10 cellular contexts compared by ENCODE assay signal in genomic region chr7:14834456-14834855, GRCh38.
DNase-seq lines count a peak whose midpoint lies in the region; ATAC-seq and TF ChIP-seq lines count a peak whose summit lies in the region.
"Had no signal": no experiment of that assay in that cellular context is flagged by ENCODE, and none has a peak within 500 bp of the region (broad histone marks: within the 10 kb centered on the region; RNA-seq: fewer than 3 reads in every experiment).

No MANE protein-coding gene starts in this region.

- H3K27me3 ChIP-seq in mesenchymal stem cell (ENCODE audit: control insufficient read depth in 1 of 2, insufficient read depth in 1 of 2, low read length in 2 of 2), result no peaks in the 10 kb centered on the region

- H3K18ac ChIP-seq in mesenchymal stem cell (ENCODE audit: low read depth in 1 of 2, low read length in 2 of 2), result no peak overlapping the region

- H3K79me1 ChIP-seq in mesenchymal stem cell (replicated peaks; ENCODE audit: low read length, poor library complexity, severe bottlenecking), result no peaks in the 10 kb centered on the region

- no peak overlapping the region for H3K23ac ChIP-seq in mesenchymal stem cell (ENCODE audit: low read length in 2 of 2)

- H2BK15ac ChIP-seq in mesenchymal stem cell (ENCODE audit: low read depth, poor library complexity, severe bottlenecking), result no peak overlapping the region

- BruUV-seq in Calu3 (replicated peaks; lab: Mats Ljungman, UMichigan), result no TSS peak

- peak overlapping the region; percentile 70 for H3K9ac ChIP-seq in mesenchymal stem cell (ENCODE audit: low read length)

- H3K4me3 Mint-ChIP-seq in Calu3 (ENCODE audit: low read depth, unreplicated experiment), result no peak overlapping the region
- H3K4me3 Mint-ChIP-seq: activated CD4-positive, alpha-beta T cell treated with anti-CD3 and anti-CD28 coated beads, Interleukin-2, amount 10 ng/mL, durations not matched to agents 24 days and 14 days had no signal

- DNase-seq in mesenchymal stem cell, result no peak
- DNase-seq in posterior vena cava (ENCODE audit: low spot score), result no peak
- no peak for DNase-seq in Calu3
- DNase-seq in AML-193 (lab: John Stamatoyannopoulos, UW), result no peak
- DNase-seq: activated CD4-positive, alpha-beta T cell treated with anti-CD3 and anti-CD28 coated beads, Interleukin-2, amount 10 ng/mL, durations not matched to agents 24 days and 14 days; NCI-H82 had no signal

- H3K14ac ChIP-seq in mesenchymal stem cell (ENCODE audit: low read length in 2 of 2), result no peak overlapping the region

- no peaks in the 10 kb centered on the region for H3K27me3 Mint-ChIP-seq in Calu3 (ENCODE audit: unreplicated experiment)
- H3K27me3 Mint-ChIP-seq: activated CD4-positive, alpha-beta T cell treated with anti-CD3 and anti-CD28 coated beads, Interleukin-2, amount 10 ng/mL, durations not matched to agents 24 days and 14 days had no signal

- no peaks in the 10 kb centered on the region for H3K36me3 ChIP-seq in mesenchymal stem cell (ENCODE audit: control insufficient read depth in 1 of 2, insufficient read depth in 2 of 2, low read depth in 1 of 2, low read length in 2 of 2)

- no peak overlapping the region for H2BK12ac ChIP-seq in mesenchymal stem cell (ENCODE audit: low read length in 2 of 2)

- H2BK5ac ChIP-seq in mesenchymal stem cell (ENCODE audit: low read depth, low read length, poor library complexity, severe bottlenecking), result no peak overlapping the region

- H4K91ac ChIP-seq in mesenchymal stem cell (ENCODE audit: low read length), result no peak overlapping the region

- TF ChIP-seq CTCF in Calu3 (IDR thresholded peaks at IDR 0.05; ENCODE audit: unreplicated experiment), result no peak

- H3K9me3 ChIP-seq in mesenchymal stem cell (ENCODE audit: control insufficient read depth, low read length), result no peaks in the 10 kb centered on the region

- H3K36me3 Mint-ChIP-seq in Calu3 (ENCODE audit: insufficient read depth, unreplicated experiment), result no peaks in the 10 kb centered on the region

- H3K4me2 ChIP-seq in mesenchymal stem cell (ENCODE audit: low read length, poor library complexity, severe bottlenecking), result no peak overlapping the region

- no peaks in the 10 kb centered on the region for H3K4me1 Mint-ChIP-seq in Calu3 (ENCODE audit: low read depth, unreplicated experiment)
- H3K4me1 Mint-ChIP-seq: activated CD4-positive, alpha-beta T cell treated with anti-CD3 and anti-CD28 coated beads, Interleukin-2, amount 10 ng/mL, durations not matched to agents 24 days and 14 days had no signal

- no peak overlapping the region for H3K4ac ChIP-seq in mesenchymal stem cell (ENCODE audit: low read depth in 1 of 2, low read length in 2 of 2)

- 100% methylated on average over 3 of the region's 3 CpGs for WGBS in mesenchymal stem cell

- intact Hi-C loops in posterior vena cava (cut with DNase I), result no loop called here
- intact Hi-C loops in Calu3 (cut with micrococcal nuclease; ENCODE audit: unreplicated experiment), result no loop called here

- H3K9me3 Mint-ChIP-seq in Calu3 (ENCODE audit: low read depth, unreplicated experiment), result no peaks in the 10 kb centered on the region
- H3K9me3 Mint-ChIP-seq: activated CD4-positive, alpha-beta T cell treated with anti-CD3 and anti-CD28 coated beads, Interleukin-2, amount 10 ng/mL, durations not matched to agents 24 days and 14 days had no signal

- H3K27ac ChIP-seq in mesenchymal stem cell (ENCODE audit: low read length, poor library complexity, severe bottlenecking), result peak overlapping the region; percentile 22

- CTCF ChIA-PET in Calu3 (lab: Charles Lee), result interaction anchor here (0.8 kb wide), 1 partner anchor 86 kb away, joined by 3 read pairs; no protein-coding TSS in a partner anchor

- no peak overlapping the region for H4K8ac ChIP-seq in mesenchymal stem cell (ENCODE audit: low read length)

- no peak overlapping the region for H2AFZ ChIP-seq in mesenchymal stem cell (ENCODE audit: low read depth, low read length)

- no peak overlapping the region for H2AK5ac ChIP-seq in mesenchymal stem cell (ENCODE audit: low read length, severe bottlenecking)

- peak overlapping the region in 1 of 2 experiments; percentile 40 for H3K4me3 ChIP-seq in mesenchymal stem cell (ENCODE audit: insufficient read depth in 1 of 2, low read depth in 1 of 2, low read length in 2 of 2)

- peaks cover 1% of the 10 kb centered on the region for H3K4me1 ChIP-seq in mesenchymal stem cell (ENCODE audit: control insufficient read depth, insufficient read depth, low read depth, low read length)

- no peak overlapping the region for H3K27ac Mint-ChIP-seq in Calu3 (ENCODE audit: unreplicated experiment)
- H3K27ac Mint-ChIP-seq: activated CD4-positive, alpha-beta T cell treated with anti-CD3 and anti-CD28 coated beads, Interleukin-2, amount 10 ng/mL, durations not matched to agents 24 days and 14 days had no signal

- H2BK120ac ChIP-seq in mesenchymal stem cell (ENCODE audit: low read depth, low read length), result no peak overlapping the region

- ATAC-seq in GM18520 (IDR thresholded peaks at IDR 0.05; ENCODE audit: unreplicated experiment), result peak; percentile 55
- peak; percentile 60 for ATAC-seq in HG02840 (IDR thresholded peaks at IDR 0.05; ENCODE audit: low FRiP score, unreplicated experiment)
- ATAC-seq in SK-N-SH treated with all-trans-retinoic acid at 6 μM for 48 hours, result peak; percentile 83
- no peak for ATAC-seq in GM21528 (IDR thresholded peaks at IDR 0.05; ENCODE audit: low FRiP score, unreplicated experiment)

TF ChIP-seq in SK-N-SH treated with all-trans-retinoic acid at 6 μM for 48 hours, 23 proteins besides CTCF, POLR2A, EP300 and RAD21:
- no peak for TF ChIP-seq ZNF565 (CRISPR knock-in tag; conservative IDR thresholded peaks at IDR 0.05; ENCODE audit: low read depth)
- no peak for TF ChIP-seq ZC3H10 (CRISPR knock-in tag; IDR thresholded peaks at IDR 0.05)
- TF ChIP-seq ISL1 (CRISPR knock-in tag; IDR thresholded peaks at IDR 0.05), result peak; percentile 67
- no peak for TF ChIP-seq ZNF8 (CRISPR knock-in tag; IDR thresholded peaks at IDR 0.05)
- no peak for TF ChIP-seq CSRNP3 (CRISPR knock-in tag; IDR thresholded peaks at IDR 0.05)
- no peak for TF ChIP-seq ARNTL (CRISPR knock-in tag; IDR thresholded peaks at IDR 0.05; ENCODE audit: borderline replicate concordance, low read depth)
- TF ChIP-seq POU6F1 (CRISPR knock-in tag; IDR thresholded peaks at IDR 0.05; ENCODE audit: borderline replicate concordance, low read depth), result no peak
- TF ChIP-seq CSDC2 (CRISPR knock-in tag; IDR thresholded peaks at IDR 0.05), result peak; percentile 67; the same call in 1 of the 2 replicates
- TF ChIP-seq TOX (CRISPR knock-in tag; IDR thresholded peaks at IDR 0.05; ENCODE audit: borderline replicate concordance), result 0 out of 2 replicates have a peak, but pooled peaks have one; percentile 28
- 0 out of 2 replicates have a peak, but pooled peaks have one; percentile 43 for TF ChIP-seq ZFP3 (CRISPR knock-in tag; IDR thresholded peaks at IDR 0.05)
- no peak for TF ChIP-seq PPARA (CRISPR knock-in tag; IDR thresholded peaks at IDR 0.05; ENCODE audit: borderline replicate concordance)
- no peak for TF ChIP-seq GLIS3 (CRISPR knock-in tag; IDR thresholded peaks at IDR 0.05)
- TF ChIP-seq ESRRG (CRISPR knock-in tag; IDR thresholded peaks at IDR 0.05), result no peak
- TF ChIP-seq SNAI2 (CRISPR knock-in tag; IDR thresholded peaks at IDR 0.05), result no peak
- TF ChIP-seq ZFP30 (CRISPR knock-in tag; IDR thresholded peaks at IDR 0.05), result no peak
